5 cellular contexts compared by ENCODE assay signal in genomic region chr16:30205541-30206282, GRCh38. TPM values are rescaled to one million over a fixed set of nuclear protein-coding genes. Genes with fewer than 3 reads are reported as not detected.
DNase-seq lines count a peak whose midpoint lies in the region; ATAC-seq and TF ChIP-seq lines count a peak whose summit lies in the region.
"Not testable (repeated sequence)": the region's sequence is repeated elsewhere in the genome, so short reads cannot be mapped to it uniquely, and the experiment has no call there.

No MANE protein-coding gene starts in this region.

- H3K36me3 ChIP-seq in OCI-LY1 (ENCODE audit: insufficient read depth, low read length); left lung; psoas muscle (ENCODE audit: insufficient read depth in 1 of 2, low read depth in 1 of 2): not testable (repeated sequence)

- H3K79me2 ChIP-seq in OCI-LY1 (ENCODE audit: insufficient read depth, low read length): not testable (repeated sequence)

- H3F3A ChIP-seq in OCI-LY1 (ENCODE audit: insufficient read depth, low read length): not testable (repeated sequence)

- not testable (repeated sequence) for H2AFZ ChIP-seq in OCI-LY1 (ENCODE audit: low read length)

- H3K4me1 ChIP-seq in OCI-LY1 (ENCODE audit: insufficient read depth, low read length, severe bottlenecking); left lung; psoas muscle: not testable (repeated sequence)

- H3K4me3 ChIP-seq in OCI-LY1 (ENCODE audit: low read depth, low read length, poor library complexity, severe bottlenecking) (peak overlapping the region; percentile 53), epithelial cell of esophagus (ENCODE audit: low read length) (peak overlapping the region; percentile 20), left lung (peak overlapping the region; percentile 39 to 46), psoas muscle (peak overlapping the region; percentile 61)

- H3K4me2 ChIP-seq in OCI-LY1 (ENCODE audit: low read length): peak overlapping the region; percentile 63

- intact Hi-C loops in left lung (cut with DNase I); psoas muscle (cut with DNase I): not testable (repeated sequence)

- ATAC-seq in activated T-cell treated with anti-CD3 and anti-CD28 coated beads, Interleukin-2, amount 50 U/mL, for 4 hours: peak; percentile 67 to 71
- ATAC-seq in left lung: peak; percentile 70
- ATAC-seq in psoas muscle: peak; percentile 39 to 62 (median 48)

- not testable (repeated sequence) for H4K20me1 ChIP-seq in OCI-LY1 (ENCODE audit: insufficient read depth, low read length)

- not testable (repeated sequence) for H3K36me3 Mint-ChIP-seq in activated T-cell treated with anti-CD3 and anti-CD28 coated beads, Interleukin-2, amount 50 U/mL, for 4 hours (ENCODE audit: insufficient read depth)

- H3K9ac ChIP-seq in OCI-LY1 (ENCODE audit: low read length): not testable (repeated sequence)

- 0 to 1% (median 1%) methylated on average over 12 to 20 of the region's 56 CpGs for WGBS in psoas muscle, 3 donors

- TF ChIP-seq CTCF in OCI-LY1 (IDR thresholded peaks at IDR 0.05; ENCODE audit: low read length); epithelial cell of esophagus (IDR thresholded peaks at IDR 0.05; ENCODE audit: insufficient read depth, low read depth, low read length, missing control alignments); left lung (IDR thresholded peaks at IDR 0.05); psoas muscle (IDR thresholded peaks at IDR 0.05): not testable (repeated sequence)

- not testable (repeated sequence) for H3K9me2 ChIP-seq in OCI-LY1 (ENCODE audit: low read depth, low read length)

- not testable (repeated sequence) for H3K4me3 Mint-ChIP-seq in activated T-cell treated with anti-CD3 and anti-CD28 coated beads, Interleukin-2, amount 50 U/mL, for 4 hours

- not testable (repeated sequence) for H3K9me3 Mint-ChIP-seq in activated T-cell treated with anti-CD3 and anti-CD28 coated beads, Interleukin-2, amount 50 U/mL, for 4 hours

- H3K9me3 ChIP-seq in OCI-LY1 (ENCODE audit: low read length); left lung; psoas muscle: not testable (repeated sequence)

- H3K4me1 Mint-ChIP-seq in activated T-cell treated with anti-CD3 and anti-CD28 coated beads, Interleukin-2, amount 50 U/mL, for 4 hours (ENCODE audit: low read depth): not testable (repeated sequence)

- H3K27ac ChIP-seq in OCI-LY1 (ENCODE audit: low read depth, low read length, poor library complexity, severe bottlenecking); left lung; psoas muscle: not testable (repeated sequence)

- peak; percentile 3 for DNase-seq in activated T-cell treated with anti-CD3 and anti-CD28 coated beads, Interleukin-2, amount 50 U/mL, for 4 hours
- DNase-seq in epithelial cell of esophagus (ENCODE audit: low read depth): not testable (repeated sequence)
- peak; percentile 32 to 74 for DNase-seq in left lung
- DNase-seq in psoas muscle: peak in 1 of 2 donors; percentile 9

- not testable (repeated sequence) for H3K27me3 Mint-ChIP-seq in activated T-cell treated with anti-CD3 and anti-CD28 coated beads, Interleukin-2, amount 50 U/mL, for 4 hours (ENCODE audit: low read depth)

- not testable (repeated sequence) for H3K27me3 ChIP-seq in OCI-LY1 (ENCODE audit: insufficient read depth, low read length); left lung; psoas muscle (ENCODE audit: insufficient read depth in 3 of 3, low read length in 2 of 3)

RNA-seq across cellular contexts. Expression of gene SULT1A3, which starts 6.7 kb away (rescaled TPM):
- 1 to 10 TPM; 6.8 to 7.6 (median 7.0) TPM for total RNA-seq in activated T-cell treated with anti-CD3 and anti-CD28 coated beads, Interleukin-2, amount 50 U/mL, for 4 hours
- total RNA-seq in left lung: 10 to 100 TPM; 19.7 to 29.3 TPM
- total RNA-seq in psoas muscle: 1 to 10 TPM; 4.2 to 5.5 (median 4.7) TPM
- polyA plus RNA-seq in psoas muscle: 1 to 10 TPM; 2.7 to 4.6 (median 3.4) TPM

RNA-seq across cellular contexts. Expression of gene SLX1A, which starts 12.0 kb away (rescaled TPM):
- total RNA-seq in activated T-cell treated with anti-CD3 and anti-CD28 coated beads, Interleukin-2, amount 50 U/mL, for 4 hours: 100 to 1,000 TPM in 1 of 3 donors, 10 to 100 TPM in 2; 84.5 to 110 (median 95.6) TPM
- total RNA-seq in left lung (10 to 100 TPM; 21.5 to 25.5 TPM), psoas muscle (10 to 100 TPM; 21.6 to 45.2 (median 38.3) TPM)
- 10 to 100 TPM in 2 of 3 donors, 1 to 10 TPM in 1; 9.2 to 43.3 (median 31.0) TPM for polyA plus RNA-seq in psoas muscle

RNA-seq across cellular contexts. Expression of gene BOLA2B, which starts 12.2 kb away (rescaled TPM):
- total RNA-seq in activated T-cell treated with anti-CD3 and anti-CD28 coated beads, Interleukin-2, amount 50 U/mL, for 4 hours: 100 to 1,000 TPM; 468 to 531 (median 481) TPM
- total RNA-seq in left lung (100 to 1,000 TPM in 1 of 2 donors, 10 to 100 TPM in 1; 59.3 to 101 TPM), psoas muscle (10 to 100 TPM; 54.0 to 69.1 (median 60.3) TPM)
- 100 to 1,000 TPM; 177 to 700 (median 243) TPM for polyA plus RNA-seq in psoas muscle

RNA-seq across cellular contexts. Expression of gene CORO1A, which starts 22.3 kb away (rescaled TPM):
- 100 to 1,000 TPM; 747 to 940 (median 832) TPM for total RNA-seq in activated T-cell treated with anti-CD3 and anti-CD28 coated beads, Interleukin-2, amount 50 U/mL, for 4 hours
- total RNA-seq in left lung (100 to 1,000 TPM in 1 of 2 donors, 10 to 100 TPM in 1; 29.3 to 172 TPM), psoas muscle (1 to 10 TPM; 4.0 to 6.8 (median 6.3) TPM)
- polyA plus RNA-seq in psoas muscle: 1 to 10 TPM; 2.7 to 6.5 (median 3.0) TPM

RNA-seq across cellular contexts. Expression of gene NPIPB13, which starts 42.6 kb away (rescaled TPM):
- 10 to 100 TPM in 1 of 3 donors, 1 to 10 TPM in 2; 8.2 to 10.2 (median 8.3) TPM for total RNA-seq in activated T-cell treated with anti-CD3 and anti-CD28 coated beads, Interleukin-2, amount 50 U/mL, for 4 hours
- total RNA-seq in left lung (10 to 100 TPM; 13.6 to 27.0 TPM), psoas muscle (1 to 10 TPM; 3.0 to 6.5 (median 5.0) TPM)
- polyA plus RNA-seq in psoas muscle: 1 to 10 TPM; 1.8 to 2.2 (median 2.0) TPM

Comparison
In these comparisons a context has a peak if more than half of its experiments do, and no peak if none do; other contexts are left out.
1. RNA of gene BOLA2B, which starts 12.2 kb away (total RNA-seq): 468 to 531 TPM in activated T-cell treated with anti-CD3 and anti-CD28 coated beads, Interleukin-2, amount 50 U/mL, for 4 hours; 59.3 to 101 TPM in left lung and 54.0 to 69.1 TPM in psoas muscle; every median in the first group is over 4 times any median in the second.
2. Peak in every context shown above with its lines, with median percentiles within 50 percentile points of each other: H3K4me3 ChIP-seq and ATAC-seq.